1 cellular context compared by ENCODE assay signal in the genomic region with DNA sequence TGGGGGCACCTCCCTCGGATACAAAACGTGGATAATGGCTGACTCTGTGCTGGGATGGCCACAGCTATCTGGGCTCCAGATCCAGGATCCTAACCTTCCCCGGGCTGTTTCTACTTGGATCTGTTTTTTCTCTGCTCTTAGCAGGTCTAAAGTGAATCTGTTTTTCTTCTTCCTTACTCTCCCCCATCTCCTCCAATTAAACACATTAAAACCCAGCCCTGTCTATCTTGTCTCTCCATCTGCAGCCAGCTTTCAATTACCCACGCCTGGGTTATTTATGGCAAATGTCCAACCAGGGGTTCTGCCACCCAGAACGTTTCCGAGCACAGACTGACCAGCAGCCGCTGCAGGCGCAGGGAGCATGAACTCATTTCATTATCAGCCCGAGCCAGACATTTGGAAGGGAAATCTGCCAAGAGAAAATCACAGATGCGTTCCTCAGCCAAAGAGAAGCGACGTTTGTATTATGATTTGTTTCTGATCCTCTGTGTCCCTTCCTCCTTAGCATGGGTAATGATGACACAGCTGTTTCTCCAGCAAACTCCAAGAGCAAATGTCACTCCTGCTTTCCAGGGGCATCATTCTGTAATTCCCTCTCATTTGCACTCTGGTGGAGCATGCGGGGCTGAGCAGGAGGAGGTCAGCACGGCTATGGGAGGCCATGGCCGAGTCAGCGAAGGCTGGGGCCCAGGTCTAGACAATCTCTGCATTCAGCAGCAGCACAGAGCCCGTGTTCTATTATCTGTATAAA.
TF ChIP-seq lines count a peak whose summit lies in the region.

No MANE protein-coding gene starts in this region.

TF ChIP-seq in K562, 482 proteins besides CTCF, POLR2A, EP300 and RAD21 (continued from another document):
- TF ChIP-seq, protein P1, sequence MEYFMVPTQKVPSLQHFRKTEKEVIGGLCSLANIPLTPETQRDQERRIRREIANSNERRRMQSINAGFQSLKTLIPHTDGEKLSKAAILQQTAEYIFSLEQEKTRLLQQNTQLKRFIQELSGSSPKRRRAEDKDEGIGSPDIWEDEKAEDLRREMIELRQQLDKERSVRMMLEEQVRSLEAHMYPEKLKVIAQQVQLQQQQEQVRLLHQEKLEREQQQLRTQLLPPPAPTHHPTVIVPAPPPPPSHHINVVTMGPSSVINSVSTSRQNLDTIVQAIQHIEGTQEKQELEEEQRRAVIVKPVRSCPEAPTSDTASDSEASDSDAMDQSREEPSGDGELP (CRISPR knock-in tag; IDR thresholded peaks at IDR 0.05; ENCODE audit: borderline replicate concordance): peak; percentile 55; the same call in 1 of the 2 replicates
- TF ChIP-seq MTA3 (IDR thresholded peaks at IDR 0.05; ENCODE audit: borderline replicate concordance) (0 out of 2 replicates have a peak, but pooled peaks have one; percentile 58), PHF21A (IDR thresholded peaks at IDR 0.05; ENCODE audit: borderline replicate concordance, low read depth) (peak; percentile 95; the same call in 1 of the 2 replicates), ZNF764 (CRISPR knock-in tag; IDR thresholded peaks at IDR 0.05; ENCODE audit: low read depth) (no peak), CHD4 (IDR thresholded peaks at IDR 0.05; ENCODE audit: insufficient read depth, insufficient replicate concordance, low read depth, low read length, poor library complexity, severe bottlenecking) (no peak), XRCC4 (IDR thresholded peaks at IDR 0.05; ENCODE audit: extremely low read depth, insufficient read depth, insufficient read length) (no peak), ZNF785 (CRISPR knock-in tag; IDR thresholded peaks at IDR 0.05) (no peak), GABPA (tag; conservative IDR thresholded peaks at IDR 0.05; ENCODE audit: low read depth) (no peak), FOXJ2 (tag; IDR thresholded peaks at IDR 0.05) (no peak), NELFE (IDR thresholded peaks at IDR 0.05; ENCODE audit: insufficient read depth, insufficient read length) (no peak), EGR1 (conservative IDR thresholded peaks at IDR 0.05) (peak; percentile 26; the same call in 1 of the 2 replicates), MECOM (CRISPR knock-in tag; IDR thresholded peaks at IDR 0.05) (no peak), MAFF (IDR thresholded peaks at IDR 0.05; ENCODE audit: low read length) (peak; percentile 91), ZNF23 (CRISPR knock-in tag; IDR thresholded peaks at IDR 0.05) (no peak), SMARCE1 (IDR thresholded peaks at IDR 0.05) (peak; percentile 88; the same call in 1 of the 2 replicates), NFE2 (IDR thresholded peaks at IDR 0.05; ENCODE audit: low read depth) (peak; percentile 92), POU5F1 (IDR thresholded peaks at IDR 0.05; ENCODE audit: borderline replicate concordance, low read depth, low read length, partially characterized antibody) (no peak), SMARCA5 (IDR thresholded peaks at IDR 0.05) (no peak)
- TF ChIP-seq, protein P2, sequence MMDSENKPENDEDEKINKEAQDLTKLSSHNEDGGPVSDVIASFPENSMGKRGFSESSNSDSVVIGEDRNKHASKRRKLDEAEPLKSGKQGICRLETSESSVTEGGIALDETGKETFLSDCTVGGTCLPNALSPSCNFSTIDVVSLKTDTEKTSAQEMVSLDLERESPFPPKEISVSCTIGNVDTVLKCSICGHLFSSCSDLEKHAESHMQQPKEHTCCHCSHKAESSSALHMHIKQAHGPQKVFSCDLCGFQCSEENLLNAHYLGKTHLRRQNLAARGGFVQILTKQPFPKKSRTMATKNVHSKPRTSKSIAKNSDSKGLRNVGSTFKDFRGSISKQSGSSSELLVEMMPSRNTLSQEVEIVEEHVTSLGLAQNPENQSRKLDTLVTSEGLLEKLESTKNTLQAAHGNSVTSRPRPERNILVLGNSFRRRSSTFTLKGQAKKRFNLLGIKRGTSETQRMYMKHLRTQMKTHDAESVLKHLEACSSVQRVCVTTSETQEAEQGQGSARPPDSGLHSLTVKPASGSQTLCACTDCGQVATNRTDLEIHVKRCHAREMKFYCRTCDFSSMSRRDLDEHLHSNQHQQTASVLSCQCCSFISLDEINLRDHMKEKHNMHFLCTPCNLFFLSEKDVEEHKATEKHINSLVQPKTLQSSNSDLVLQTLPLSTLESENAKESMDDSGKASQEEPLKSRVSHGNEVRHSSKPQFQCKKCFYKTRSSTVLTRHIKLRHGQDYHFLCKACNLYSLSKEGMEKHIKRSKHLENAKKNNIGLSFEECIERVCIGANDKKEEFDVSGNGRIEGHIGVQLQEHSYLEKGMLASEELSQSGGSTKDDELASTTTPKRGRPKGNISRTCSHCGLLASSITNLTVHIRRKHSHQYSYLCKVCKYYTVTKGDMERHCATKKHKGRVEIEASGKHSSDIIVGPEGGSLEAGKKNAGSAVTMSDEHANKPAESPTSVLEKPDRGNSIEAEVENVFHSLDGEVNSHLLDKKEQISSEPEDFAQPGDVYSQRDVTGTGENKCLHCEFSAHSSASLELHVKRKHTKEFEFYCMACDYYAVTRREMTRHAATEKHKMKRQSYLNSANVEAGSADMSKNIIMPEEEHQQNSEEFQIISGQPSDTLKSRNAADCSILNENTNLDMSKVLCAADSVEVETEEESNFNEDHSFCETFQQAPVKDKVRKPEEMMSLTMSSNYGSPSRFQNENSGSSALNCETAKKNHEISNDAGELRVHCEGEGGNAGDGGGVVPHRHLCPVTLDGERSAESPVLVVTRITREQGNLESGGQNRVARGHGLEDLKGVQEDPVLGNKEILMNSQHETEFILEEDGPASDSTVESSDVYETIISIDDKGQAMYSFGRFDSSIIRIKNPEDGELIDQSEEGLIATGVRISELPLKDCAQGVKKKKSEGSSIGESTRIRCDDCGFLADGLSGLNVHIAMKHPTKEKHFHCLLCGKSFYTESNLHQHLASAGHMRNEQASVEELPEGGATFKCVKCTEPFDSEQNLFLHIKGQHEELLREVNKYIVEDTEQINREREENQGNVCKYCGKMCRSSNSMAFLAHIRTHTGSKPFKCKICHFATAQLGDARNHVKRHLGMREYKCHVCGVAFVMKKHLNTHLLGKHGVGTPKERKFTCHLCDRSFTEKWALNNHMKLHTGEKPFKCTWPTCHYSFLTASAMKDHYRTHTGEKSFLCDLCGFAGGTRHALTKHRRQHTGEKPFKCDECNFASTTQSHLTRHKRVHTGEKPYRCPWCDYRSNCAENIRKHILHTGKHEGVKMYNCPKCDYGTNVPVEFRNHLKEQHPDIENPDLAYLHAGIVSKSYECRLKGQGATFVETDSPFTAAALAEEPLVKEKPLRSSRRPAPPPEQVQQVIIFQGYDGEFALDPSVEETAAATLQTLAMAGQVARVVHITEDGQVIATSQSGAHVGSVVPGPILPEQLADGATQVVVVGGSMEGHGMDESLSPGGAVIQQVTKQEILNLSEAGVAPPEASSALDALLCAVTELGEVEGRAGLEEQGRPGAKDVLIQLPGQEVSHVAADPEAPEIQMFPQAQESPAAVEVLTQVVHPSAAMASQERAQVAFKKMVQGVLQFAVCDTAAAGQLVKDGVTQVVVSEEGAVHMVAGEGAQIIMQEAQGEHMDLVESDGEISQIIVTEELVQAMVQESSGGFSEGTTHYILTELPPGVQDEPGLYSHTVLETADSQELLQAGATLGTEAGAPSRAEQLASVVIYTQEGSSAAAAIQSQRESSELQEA (IDR thresholded peaks at IDR 0.05; ENCODE audit: low read depth): no peak
- TF ChIP-seq, protein P3, sequence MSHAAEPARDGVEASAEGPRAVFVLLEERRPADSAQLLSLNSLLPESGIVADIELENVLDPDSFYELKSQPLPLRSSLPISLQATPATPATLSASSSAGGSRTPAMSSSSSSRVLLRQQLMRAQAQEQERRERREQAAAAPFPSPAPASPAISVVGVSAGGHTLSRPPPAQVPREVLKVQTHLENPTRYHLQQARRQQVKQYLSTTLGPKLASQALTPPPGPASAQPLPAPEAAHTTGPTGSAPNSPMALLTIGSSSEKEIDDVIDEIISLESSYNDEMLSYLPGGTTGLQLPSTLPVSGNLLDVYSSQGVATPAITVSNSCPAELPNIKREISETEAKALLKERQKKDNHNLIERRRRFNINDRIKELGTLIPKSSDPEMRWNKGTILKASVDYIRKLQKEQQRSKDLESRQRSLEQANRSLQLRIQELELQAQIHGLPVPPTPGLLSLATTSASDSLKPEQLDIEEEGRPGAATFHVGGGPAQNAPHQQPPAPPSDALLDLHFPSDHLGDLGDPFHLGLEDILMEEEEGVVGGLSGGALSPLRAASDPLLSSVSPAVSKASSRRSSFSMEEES (CRISPR knock-in tag; IDR thresholded peaks at IDR 0.05): no peak
- TF ChIP-seq, protein P4, sequence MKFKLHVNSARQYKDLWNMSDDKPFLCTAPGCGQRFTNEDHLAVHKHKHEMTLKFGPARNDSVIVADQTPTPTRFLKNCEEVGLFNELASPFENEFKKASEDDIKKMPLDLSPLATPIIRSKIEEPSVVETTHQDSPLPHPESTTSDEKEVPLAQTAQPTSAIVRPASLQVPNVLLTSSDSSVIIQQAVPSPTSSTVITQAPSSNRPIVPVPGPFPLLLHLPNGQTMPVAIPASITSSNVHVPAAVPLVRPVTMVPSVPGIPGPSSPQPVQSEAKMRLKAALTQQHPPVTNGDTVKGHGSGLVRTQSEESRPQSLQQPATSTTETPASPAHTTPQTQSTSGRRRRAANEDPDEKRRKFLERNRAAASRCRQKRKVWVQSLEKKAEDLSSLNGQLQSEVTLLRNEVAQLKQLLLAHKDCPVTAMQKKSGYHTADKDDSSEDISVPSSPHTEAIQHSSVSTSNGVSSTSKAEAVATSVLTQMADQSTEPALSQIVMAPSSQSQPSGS (CRISPR knock-in tag; IDR thresholded peaks at IDR 0.05): no peak
- TF ChIP-seq, protein P5, sequence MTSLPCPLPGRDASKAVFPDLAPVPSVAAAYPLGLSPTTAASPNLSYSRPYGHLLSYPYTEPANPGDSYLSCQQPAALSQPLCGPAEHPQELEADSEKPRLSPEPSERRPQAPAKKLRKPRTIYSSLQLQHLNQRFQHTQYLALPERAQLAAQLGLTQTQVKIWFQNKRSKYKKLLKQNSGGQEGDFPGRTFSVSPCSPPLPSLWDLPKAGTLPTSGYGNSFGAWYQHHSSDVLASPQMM (CRISPR knock-in tag; IDR thresholded peaks at IDR 0.05): no peak
- TF ChIP-seq, protein P6, sequence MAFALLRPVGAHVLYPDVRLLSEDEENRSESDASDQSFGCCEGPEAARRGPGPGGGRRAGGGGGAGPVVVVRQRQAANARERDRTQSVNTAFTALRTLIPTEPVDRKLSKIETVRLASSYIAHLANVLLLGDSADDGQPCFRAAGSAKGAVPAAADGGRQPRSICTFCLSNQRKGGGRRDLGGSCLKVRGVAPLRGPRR (CRISPR knock-in tag; IDR thresholded peaks at IDR 0.05): no peak
- TF ChIP-seq, protein P7, sequence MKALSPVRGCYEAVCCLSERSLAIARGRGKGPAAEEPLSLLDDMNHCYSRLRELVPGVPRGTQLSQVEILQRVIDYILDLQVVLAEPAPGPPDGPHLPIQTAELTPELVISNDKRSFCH (CRISPR knock-in tag; IDR thresholded peaks at IDR 0.05): no peak
- TF ChIP-seq, protein P7 (tag; IDR thresholded peaks at IDR 0.05): no peak
- TF ChIP-seq, protein P8, sequence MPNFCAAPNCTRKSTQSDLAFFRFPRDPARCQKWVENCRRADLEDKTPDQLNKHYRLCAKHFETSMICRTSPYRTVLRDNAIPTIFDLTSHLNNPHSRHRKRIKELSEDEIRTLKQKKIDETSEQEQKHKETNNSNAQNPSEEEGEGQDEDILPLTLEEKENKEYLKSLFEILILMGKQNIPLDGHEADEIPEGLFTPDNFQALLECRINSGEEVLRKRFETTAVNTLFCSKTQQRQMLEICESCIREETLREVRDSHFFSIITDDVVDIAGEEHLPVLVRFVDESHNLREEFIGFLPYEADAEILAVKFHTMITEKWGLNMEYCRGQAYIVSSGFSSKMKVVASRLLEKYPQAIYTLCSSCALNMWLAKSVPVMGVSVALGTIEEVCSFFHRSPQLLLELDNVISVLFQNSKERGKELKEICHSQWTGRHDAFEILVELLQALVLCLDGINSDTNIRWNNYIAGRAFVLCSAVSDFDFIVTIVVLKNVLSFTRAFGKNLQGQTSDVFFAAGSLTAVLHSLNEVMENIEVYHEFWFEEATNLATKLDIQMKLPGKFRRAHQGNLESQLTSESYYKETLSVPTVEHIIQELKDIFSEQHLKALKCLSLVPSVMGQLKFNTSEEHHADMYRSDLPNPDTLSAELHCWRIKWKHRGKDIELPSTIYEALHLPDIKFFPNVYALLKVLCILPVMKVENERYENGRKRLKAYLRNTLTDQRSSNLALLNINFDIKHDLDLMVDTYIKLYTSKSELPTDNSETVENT (CRISPR knock-in tag; IDR thresholded peaks at IDR 0.05): no peak
- TF ChIP-seq, protein P9, sequence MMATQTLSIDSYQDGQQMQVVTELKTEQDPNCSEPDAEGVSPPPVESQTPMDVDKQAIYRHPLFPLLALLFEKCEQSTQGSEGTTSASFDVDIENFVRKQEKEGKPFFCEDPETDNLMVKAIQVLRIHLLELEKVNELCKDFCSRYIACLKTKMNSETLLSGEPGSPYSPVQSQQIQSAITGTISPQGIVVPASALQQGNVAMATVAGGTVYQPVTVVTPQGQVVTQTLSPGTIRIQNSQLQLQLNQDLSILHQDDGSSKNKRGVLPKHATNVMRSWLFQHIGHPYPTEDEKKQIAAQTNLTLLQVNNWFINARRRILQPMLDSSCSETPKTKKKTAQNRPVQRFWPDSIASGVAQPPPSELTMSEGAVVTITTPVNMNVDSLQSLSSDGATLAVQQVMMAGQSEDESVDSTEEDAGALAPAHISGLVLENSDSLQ (IDR thresholded peaks at IDR 0.05): peak; percentile 74
